ENCODE assay signal across 8 cellular contexts in genomic region chr5:146965781-146966659, GRCh38.
DNase-seq lines count a peak whose midpoint lies in the region; ATAC-seq, FAIRE-seq and TF ChIP-seq lines count a peak whose summit lies in the region.

No MANE protein-coding gene starts in this region.

- H3K9me3 ChIP-seq in BE2C (no peaks in the 10 kb centered on the region), kidney (ENCODE audit: control insufficient read depth in 1 of 2, low read length in 2 of 2) (no peaks in the 10 kb centered on the region)

- intact Hi-C loops in kidney (cut with DNase I), result loop anchor here (10.0 kb wide), 2 partner anchors 311 to 421 kb away; no protein-coding TSS in a partner anchor

- FAIRE-seq in TTC549 (lab: Jason Lieb, UNC) (peak; percentile 19), bronchial epithelial cell (lab: Jason Lieb, UNC) (peak; percentile 86), kidney (lab: Jason Lieb, UNC) (peak; percentile 92)

- peak; percentile 92 for ATAC-seq in GM18873 (IDR thresholded peaks at IDR 0.05; ENCODE audit: low FRiP score, unreplicated experiment)
- ATAC-seq in HG03066 (IDR thresholded peaks at IDR 0.05; ENCODE audit: low read depth, unreplicated experiment), result peak; percentile 98

- DNase-seq in BE2C (peak; percentile 70), NCI-H2081 (lab: John Stamatoyannopoulos, UW) (peak; percentile 70 to 72), bronchial epithelial cell (ENCODE audit: low read depth) (peak; percentile 62), kidney (no peak)
- peak; percentile 37 to 59 for DNase-seq in stimulated activated CD4-positive, alpha-beta T cell treated with anti-CD3 and anti-CD28 coated beads, Interleukin-2, amount 100 ng/mL, for 48 hours

- H3K9ac ChIP-seq in kidney (ENCODE audit: low read length in 2 of 2), result no peak overlapping the region

- TF ChIP-seq CTCF in BE2C (IDR thresholded peaks at IDR 0.05; ENCODE audit: low read depth, low read length) (peak; percentile 82), bronchial epithelial cell (IDR thresholded peaks at IDR 0.05; ENCODE audit: insufficient read depth, low read length, severe bottlenecking) (peak; percentile 69), kidney (IDR thresholded peaks at IDR 0.05; ENCODE audit: borderline replicate concordance, extremely low read depth, insufficient read depth) (peak; percentile 84)

- no peaks in the 10 kb centered on the region for H3K36me3 ChIP-seq in BE2C
- no peaks in the 10 kb centered on the region for H3K36me3 ChIP-seq in bronchial epithelial cell (ENCODE audit: control insufficient read depth, insufficient read depth, low read length)
- no peaks in the 10 kb centered on the region for H3K36me3 ChIP-seq in kidney (ENCODE audit: control insufficient read depth in 1 of 2, insufficient read depth in 2 of 2, low read length in 2 of 2)

- H3K27ac ChIP-seq in kidney (ENCODE audit: low read depth in 2 of 2, low read length in 2 of 2), result no peak overlapping the region

- H3K27me3 ChIP-seq in BE2C (no peaks in the 10 kb centered on the region), bronchial epithelial cell (ENCODE audit: control insufficient read depth, insufficient read depth, low read length) (no peaks in the 10 kb centered on the region)

- H3K4me3 ChIP-seq in BE2C (ENCODE audit: low read depth, low read length), result no peak overlapping the region
- H3K4me3 ChIP-seq in bronchial epithelial cell (ENCODE audit: low read depth, low read length), result no peak overlapping the region
- no peak overlapping the region for H3K4me3 ChIP-seq in kidney (ENCODE audit: low read length in 2 of 2)

- H3K4me1 ChIP-seq in BE2C (peaks cover 20% of the 10 kb centered on the region), kidney (ENCODE audit: control insufficient read depth in 1 of 2, insufficient read depth in 1 of 2, low read depth in 1 of 2, low read length in 2 of 2) (peaks cover 0 to 6% of the 10 kb centered on the region in 2 donors)
